8 cellular contexts compared by ENCODE assay signal in the genomic region with DNA sequence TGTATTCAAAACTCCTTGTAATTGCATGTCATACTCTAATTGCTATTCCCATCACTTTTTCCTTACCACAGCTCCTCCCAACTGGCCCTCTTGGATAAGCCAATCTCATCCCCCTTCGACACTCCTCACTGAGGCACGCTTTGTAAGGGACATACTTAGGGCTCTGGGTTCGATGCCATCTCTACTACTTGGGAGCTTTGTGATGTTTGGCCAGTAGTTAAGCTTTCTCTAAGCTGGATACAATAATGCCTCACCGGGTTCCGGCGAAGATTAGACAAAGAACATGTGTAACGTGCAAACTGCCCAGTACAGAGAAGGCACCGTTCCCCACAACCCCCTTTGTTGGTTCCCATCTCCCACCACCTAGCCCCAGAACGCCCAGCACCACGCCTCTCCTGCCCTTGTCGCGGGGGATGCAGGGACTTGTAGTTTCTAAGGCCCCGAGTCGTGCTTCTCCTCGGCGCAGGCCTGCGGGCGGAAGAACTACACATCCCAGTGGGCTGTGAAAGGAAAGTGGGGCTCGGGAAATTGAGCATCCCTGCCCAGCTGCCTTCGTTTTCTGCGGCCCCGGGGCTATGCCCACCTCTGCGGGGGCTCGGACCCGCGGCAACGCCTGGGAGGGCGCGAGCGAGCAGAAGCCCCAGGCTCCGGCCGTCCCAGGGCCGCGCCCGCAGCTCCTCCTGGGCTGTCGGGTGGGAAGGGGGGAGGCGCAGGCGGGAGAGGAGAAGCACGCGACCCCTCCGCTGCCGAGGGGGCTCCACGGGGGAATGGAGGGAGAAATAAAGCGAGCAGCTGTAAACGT. TPM values are rescaled to one million over a fixed set of nuclear protein-coding genes. Genes with fewer than 3 reads are reported as not detected.
DNase-seq lines count a peak whose midpoint lies in the region; ATAC-seq, FAIRE-seq and TF ChIP-seq lines count a peak whose summit lies in the region.

No MANE protein-coding gene starts in this region.

- peaks cover 8% of the 10 kb centered on the region for H3K4me1 ChIP-seq in mammary epithelial cell (ENCODE audit: insufficient read depth, low read length)
- peaks cover 5 to 15% of the 10 kb centered on the region in 2 donors for H3K4me1 ChIP-seq in small intestine (ENCODE audit: control insufficient read depth in 2 of 2, insufficient read depth in 1 of 2, low read depth in 1 of 2, low read length in 1 of 2)

- dilution Hi-C loops in mammary epithelial cell (cut with HindIII; ENCODE audit: low sequenced_read_pairs): loop anchor here (5.0 to 10.0 kb wide), 2 partner anchors 55 to 482 kb away; a partner anchor contains a TSS

- H3K79me2 ChIP-seq in mammary epithelial cell (ENCODE audit: insufficient read depth, low read length): peaks cover 5% of the 10 kb centered on the region

- DNase-seq in AG08396 (ENCODE audit: low spot score): peak; percentile 91
- DNase-seq in NCI-H2227 (lab: John Stamatoyannopoulos, UW; ENCODE audit: unreplicated experiment): peak; percentile 92
- peak; percentile 95 for DNase-seq in WERI-Rb-1
- DNase-seq in mammary epithelial cell: peak; percentile 84
- DNase-seq in iPS-NIHi7 (ENCODE audit: extremely low spot score): peak; percentile 90
- DNase-seq in small intestine: peak; percentile 92

- no peaks in the 10 kb centered on the region for H3K36me3 ChIP-seq in WERI-Rb-1
- H3K36me3 ChIP-seq in mammary epithelial cell (ENCODE audit: insufficient read depth, low read length): no peaks in the 10 kb centered on the region
- H3K36me3 ChIP-seq in small intestine (ENCODE audit: control insufficient read depth in 2 of 2, insufficient read depth in 2 of 2, low read length in 2 of 2): no peaks in the 10 kb centered on the region

- no peaks in the 10 kb centered on the region for H3K27me3 ChIP-seq in WERI-Rb-1 (ENCODE audit: insufficient read depth, low read depth, severe bottlenecking)
- H3K27me3 ChIP-seq in mammary epithelial cell (ENCODE audit: insufficient read depth, low read length): no peaks in the 10 kb centered on the region
- H3K27me3 ChIP-seq in small intestine (ENCODE audit: control insufficient read depth in 2 of 2, insufficient read depth in 2 of 2, low read length in 2 of 2): no peaks in the 10 kb centered on the region

- 0% methylated on average over 11 of the region's 45 CpGs for WGBS in mammary epithelial cell (ENCODE audit: low coverage, missing lambda C conversion rate)
- WGBS in small intestine, 3 donors: 0 to 1% (median 0%) methylated on average over 37 to 45 of the region's 45 CpGs

- H3K4me3 ChIP-seq in WERI-Rb-1 (ENCODE audit: low read depth, low read length) (peak overlapping the region; percentile 83), mammary epithelial cell (replicated peaks in 1 of 3; ENCODE audit: insufficient read depth in 1 of 3, low read depth in 2 of 3, low read length in 3 of 3) (peak overlapping the region; percentile 91 to 96 (median 92)), small intestine (ENCODE audit: low read depth in 1 of 2, low read length in 2 of 2) (peak overlapping the region; percentile 99)

- TSS peak; percentile 27 for BruUV-seq in mammary epithelial cell (replicated peaks; lab: Mats Ljungman, UMichigan)

- peak overlapping the region; percentile 98 for H3K4me2 ChIP-seq in mammary epithelial cell (ENCODE audit: insufficient read depth, low read depth, low read length)

- in situ Hi-C loops in mammary epithelial cell (cut with MboI; ENCODE audit: low sequenced_read_pairs in 2 of 2): no loop called here

- TF ChIP-seq CTCF in WERI-Rb-1 (IDR thresholded peaks at IDR 0.05; ENCODE audit: low read depth, low read length) (no peak), mammary epithelial cell (conservative IDR thresholded peaks at IDR 0.05 in 1 of 2, IDR thresholded peaks at IDR 0.05 in 1 of 2; ENCODE audit: extremely low read depth in 1 of 2, insufficient read depth in 1 of 2, low read depth in 1 of 2, low read length in 2 of 2) (no peak)

- H2AFZ ChIP-seq in mammary epithelial cell (ENCODE audit: low read depth, low read length): peak overlapping the region; percentile 86

- no peak overlapping the region for H3K9ac ChIP-seq in mammary epithelial cell (ENCODE audit: insufficient read depth, low read length)

- intact Hi-C loops in mammary epithelial cell (cut with micrococcal nuclease): loop anchor here (1.0 to 5.0 kb wide), 2 partner anchors 57 to 287 kb away; a partner anchor contains a TSS

- no peaks in the 10 kb centered on the region for H4K20me1 ChIP-seq in mammary epithelial cell (ENCODE audit: insufficient read depth, low read length)

- no peak for FAIRE-seq in small intestine (lab: Jason Lieb, UNC)

- H3K27ac ChIP-seq in WERI-Rb-1 (peak overlapping the region; percentile 85), mammary epithelial cell (ENCODE audit: insufficient read depth, low read depth, low read length) (peak overlapping the region; percentile 41), small intestine (ENCODE audit: low read depth in 1 of 2, low read length in 1 of 2) (peak overlapping the region; percentile 86 to 93)

- H3K9me3 ChIP-seq in WERI-Rb-1 (ENCODE audit: severe bottlenecking) (no peaks in the 10 kb centered on the region), mammary epithelial cell (replicated peaks; ENCODE audit: insufficient read depth, low read length) (no peaks in the 10 kb centered on the region), small intestine (ENCODE audit: control insufficient read depth, low read depth) (no peaks in the 10 kb centered on the region)

- CTCF ChIA-PET in mammary epithelial cell (lab: Charles Lee; ENCODE audit: low non-redundant PET): interaction anchor here (0.5 kb wide), 1 partner anchor 218 kb away, joined by 3 read pairs; no protein-coding TSS in a partner anchor

- ATAC-seq in GM19023 (IDR thresholded peaks at IDR 0.05; ENCODE audit: unreplicated experiment) (peak; percentile 77), HG03175 (IDR thresholded peaks at IDR 0.05; ENCODE audit: unreplicated experiment) (peak; percentile 74)

RNA-seq across cellular contexts. Expression of a gene that starts 1.1 kb away (rescaled TPM):
- 1 to 10 TPM; 4.0 to 5.7 TPM for total RNA-seq in mammary epithelial cell
- polyA plus RNA-seq in mammary epithelial cell (2.7 TPM), small intestine (10 to 100 TPM in 1 of 3 donors, 1 to 10 TPM in 2; 3.4 to 11.9 (median 8.6) TPM)
- not detected for polyA minus RNA-seq in mammary epithelial cell

RNA-seq across cellular contexts. Expression of a gene that starts 56.5 kb away (rescaled TPM):
- 10 to 100 TPM in 1 of 2 donors, 1 to 10 TPM in 1; 6.0 to 13.8 TPM for total RNA-seq in mammary epithelial cell
- polyA plus RNA-seq in mammary epithelial cell (4.7 TPM), small intestine (1 to 10 TPM; 3.8 to 7.5 (median 3.8) TPM)
- polyA minus RNA-seq in mammary epithelial cell: 3.6 TPM

Comparison
In these comparisons a context has a peak if more than half of its experiments do, and no peak if none do; other contexts are left out.
1. Peak in every context shown above with its lines: DNase-seq, ATAC-seq, H3K4me3 ChIP-seq and H3K27ac ChIP-seq.